ENCODE assay signal across 8 cellular contexts in the genomic region with DNA sequence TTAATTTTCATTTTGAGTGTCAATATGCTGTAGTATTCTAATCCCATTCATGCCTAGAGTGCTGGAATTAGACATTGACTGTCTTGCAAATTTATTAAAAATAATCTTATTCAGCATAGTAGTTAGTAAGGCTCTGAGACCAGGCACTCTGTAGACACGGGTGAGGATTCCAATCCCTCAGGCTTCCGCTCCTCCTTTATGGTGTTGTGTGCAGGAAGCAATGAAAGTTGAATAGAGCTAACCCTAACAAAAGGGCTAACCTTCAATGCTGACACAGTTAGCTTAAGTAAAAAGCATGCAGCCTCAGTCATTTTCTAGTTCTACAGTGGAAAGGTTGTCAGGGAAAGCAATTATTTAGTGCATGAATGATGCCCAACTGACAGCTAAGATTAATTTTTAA.
DNase-seq lines count a peak whose midpoint lies in the region; ATAC-seq and TF ChIP-seq lines count a peak whose summit lies in the region.

No MANE protein-coding gene starts in this region.

- no peak overlapping the region for H3K18ac ChIP-seq in mesendoderm (ENCODE audit: low read length)

- H3K36me3 ChIP-seq in mesendoderm (ENCODE audit: control insufficient read depth, insufficient read depth, low read length) (no peaks in the 10 kb centered on the region), tibial nerve (no peaks in the 10 kb centered on the region)

- no peak overlapping the region for H4K8ac ChIP-seq in mesendoderm (ENCODE audit: low read depth, low read length)

- no peak overlapping the region for H2BK15ac ChIP-seq in mesendoderm (replicated peaks; ENCODE audit: low read depth)

- H2BK5ac ChIP-seq in mesendoderm (ENCODE audit: low read length), result peak overlapping the region; percentile 48

- H3K27ac ChIP-seq in mesendoderm (ENCODE audit: low read depth, low read length) (no peak overlapping the region), tibial nerve (peak overlapping the region in 3 of 4 donors; percentile 80 to 88 (median 82))

- no peak overlapping the region for H4K5ac ChIP-seq in mesendoderm (ENCODE audit: low read length)

- no peak overlapping the region for H3K4ac ChIP-seq in mesendoderm (ENCODE audit: low read depth, low read length)

- H3K27me3 ChIP-seq in mesendoderm (ENCODE audit: insufficient read depth, low read length, poor library complexity) (no peaks in the 10 kb centered on the region), tibial nerve (no peaks in the 10 kb centered on the region)

- TF ChIP-seq POLR2A in tibial nerve (IDR thresholded peaks at IDR 0.05), result no peak

- TF ChIP-seq CTCF in tibial nerve (IDR thresholded peaks at IDR 0.05), result no peak

- H2AK5ac ChIP-seq in mesendoderm (ENCODE audit: low read length), result no peak overlapping the region

- peak overlapping the region; percentile 14 for H3K4me2 ChIP-seq in mesendoderm (ENCODE audit: low read length)

- intact Hi-C loops in activated naive CD4-positive, alpha-beta T cell treated with anti-CD3 and anti-CD28 coated beads for 36 hours (cut with micrococcal nuclease), result loop anchor here (5.0 to 10.0 kb wide), 7 partner anchors 197 to 1350 kb away; a partner anchor contains a TSS

- peaks cover 5% of the 10 kb centered on the region for H3K79me1 ChIP-seq in mesendoderm (ENCODE audit: low read length)

- H3K4me3 ChIP-seq in mesendoderm (ENCODE audit: low read length), result no peak overlapping the region
- H3K4me3 ChIP-seq in tibial nerve, result peak overlapping the region; percentile 0 to 54 (median 44)

- H3K4me1 Mint-ChIP-seq in activated naive CD4-positive, alpha-beta T cell treated with anti-CD3 and anti-CD28 coated beads for 36 hours (ENCODE audit: low read depth), result peaks cover 50% of the 10 kb centered on the region

- peaks cover 40% of the 10 kb centered on the region for H3K36me3 Mint-ChIP-seq in activated naive CD4-positive, alpha-beta T cell treated with anti-CD3 and anti-CD28 coated beads for 36 hours (ENCODE audit: low read depth)
- H3K36me3 Mint-ChIP-seq in activated naive CD4-positive, alpha-beta T cell treated with anti-CD3 and anti-CD28 coated beads, Interleukin-2, amount 50 U/mL, for 72 hours, result peaks cover 36 to 50% of the 10 kb centered on the region in 2 donors

- DNase-seq in activated naive CD4-positive, alpha-beta T cell treated with anti-CD3 and anti-CD28 coated beads for 36 hours, result no peak
- no peak for DNase-seq in activated naive CD4-positive, alpha-beta T cell treated with Interleukin-2 at 50 U/mL for 16 hours
- no peak for DNase-seq in activated naive CD4-positive, alpha-beta T cell treated with anti-CD3 and anti-CD28 coated beads, Interleukin-2, amount 50 U/mL, for 72 hours (ENCODE audit: low spot score in 2 of 2)
- DNase-seq in mesendoderm (no peak), tibial nerve (ENCODE audit: low spot score in 2 of 2) (no peak), NCI-H510A (lab: John Stamatoyannopoulos, UW) (no peak)

- TF ChIP-seq EP300 in tibial nerve (IDR thresholded peaks at IDR 0.05), result no peak

- H3K9me3 Mint-ChIP-seq in activated naive CD4-positive, alpha-beta T cell treated with anti-CD3 and anti-CD28 coated beads for 36 hours, result no peaks in the 10 kb centered on the region
- peaks cover 0 to 3% of the 10 kb centered on the region in 2 donors for H3K9me3 Mint-ChIP-seq in activated naive CD4-positive, alpha-beta T cell treated with anti-CD3 and anti-CD28 coated beads, Interleukin-2, amount 50 U/mL, for 72 hours

- no CpG with 5 or more reads among the region's 2 CpGs for WGBS in mesendoderm (ENCODE audit: extremely low coverage, insufficient coverage, low lambda C conversion rate)
- 53 to 56% methylated on average over 2 of the region's 2 CpGs for WGBS in tibial nerve, 2 donors

- H3K27me3 Mint-ChIP-seq in activated naive CD4-positive, alpha-beta T cell treated with anti-CD3 and anti-CD28 coated beads for 36 hours (ENCODE audit: low read depth), result no peaks in the 10 kb centered on the region

- ATAC-seq in activated naive CD4-positive, alpha-beta T cell treated with anti-CD3 and anti-CD28 coated beads, Interleukin-2, amount 50 U/mL, for 72 hours, result no peak
- ATAC-seq in GM18907 (IDR thresholded peaks at IDR 0.05; ENCODE audit: unreplicated experiment) (no peak), GM19463 (IDR thresholded peaks at IDR 0.05; ENCODE audit: unreplicated experiment) (no peak)

- peak overlapping the region; percentile 71 for H3K56ac ChIP-seq in mesendoderm (ENCODE audit: low read length)

- H3K9ac ChIP-seq in mesendoderm (ENCODE audit: low read length), result peak overlapping the region; percentile 81

- H3K27ac Mint-ChIP-seq in activated naive CD4-positive, alpha-beta T cell treated with anti-CD3 and anti-CD28 coated beads for 36 hours, result peak overlapping the region; percentile 95
- peak overlapping the region; percentile 97 to 98 for H3K27ac Mint-ChIP-seq in activated naive CD4-positive, alpha-beta T cell treated with anti-CD3 and anti-CD28 coated beads, Interleukin-2, amount 50 U/mL, for 72 hours

- H3K79me2 ChIP-seq in mesendoderm (ENCODE audit: control insufficient read depth, insufficient read depth, low read length), result peaks cover 23% of the 10 kb centered on the region

- no peak overlapping the region for H3K23ac ChIP-seq in mesendoderm (ENCODE audit: low read length)

- H3K9me3 ChIP-seq in tibial nerve, result no peaks in the 10 kb centered on the region

- CTCF ChIA-PET in activated naive CD4-positive, alpha-beta T cell treated with anti-CD3 and anti-CD28 coated beads for 36 hours (lab: Charles Lee), result interaction anchor here (0.6 to 7.2 kb wide), 5 partner anchors 10 to 62 kb away, joined by 3 to 50 read pairs (median 8); no protein-coding TSS in a partner anchor

- peaks cover 14% of the 10 kb centered on the region for H3K4me1 ChIP-seq in mesendoderm (ENCODE audit: control insufficient read depth, low read depth, low read length)
- peaks cover 0 to 62% (median 10%) of the 10 kb centered on the region in 4 donors for H3K4me1 ChIP-seq in tibial nerve

- no peak overlapping the region for H2BK120ac ChIP-seq in mesendoderm (ENCODE audit: low read depth, low read length)

- H3K4me3 Mint-ChIP-seq in activated naive CD4-positive, alpha-beta T cell treated with anti-CD3 and anti-CD28 coated beads for 36 hours, result peak overlapping the region; percentile 98
